ENCODE assay signal across 20 cellular contexts in the genomic region with DNA sequence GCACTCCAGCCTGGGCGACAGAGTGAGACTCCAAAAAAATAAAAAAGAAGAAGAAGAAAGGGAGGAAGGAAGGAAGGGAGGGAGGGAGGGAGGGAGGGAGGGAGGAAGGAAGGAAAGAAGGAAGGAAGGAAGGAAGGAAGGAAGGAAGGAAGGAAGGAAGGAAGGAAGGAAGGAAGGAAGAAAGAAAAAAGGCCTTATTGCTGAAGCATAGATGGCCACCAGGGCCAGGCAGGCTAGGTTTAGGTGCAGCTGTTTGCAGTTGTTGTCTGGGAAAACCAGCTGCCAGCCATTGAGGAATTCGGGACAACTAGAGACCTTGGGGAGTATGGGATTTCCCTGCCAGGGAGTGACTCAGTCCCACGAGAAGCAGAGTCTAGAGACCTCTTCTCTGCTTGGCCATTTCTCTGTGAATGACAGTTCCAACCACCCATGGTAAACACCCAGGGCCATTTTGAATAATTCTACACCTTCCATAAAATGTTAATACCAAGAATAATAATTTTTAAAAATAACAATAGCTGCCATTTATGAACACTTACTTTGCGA. TPM values are rescaled to one million over a fixed set of nuclear protein-coding genes. Genes with fewer than 3 reads are reported as not detected.
A peak's percentile ranks its signal among the peaks of the same experiment; 100 is the strongest.
DNase-seq lines count a peak whose midpoint lies in the region; ATAC-seq, FAIRE-seq and TF ChIP-seq lines count a peak whose summit lies in the region.
"Had no signal": no experiment of that assay in that cellular context is flagged by ENCODE, and none has a peak within 500 bp of the region (broad histone marks: within the 10 kb centered on the region; RNA-seq: fewer than 3 reads in every experiment).

No MANE protein-coding gene starts in this region.

- H2BK5ac ChIP-seq in neuronal stem cell (ENCODE audit: low read length) = no peak overlapping the region

- CTCF ChIA-PET in GM12878 (lab: Yijun Ruan, JAX) = interaction anchor here (0.9 kb wide), 1 partner anchor 9 kb away, joined by 3 read pairs; no protein-coding TSS in a partner anchor

- H3K9me3 ChIP-seq in GM12878 (replicated peaks; ENCODE audit: control insufficient read depth, insufficient read depth, low read length) = no peaks in the 10 kb centered on the region
- H3K9me3 ChIP-seq in neuronal stem cell (replicated peaks in 1 of 2; ENCODE audit: control insufficient read depth in 2 of 2, insufficient read depth in 1 of 2, low read depth in 1 of 2, low read length in 2 of 2) = no peaks in the 10 kb centered on the region
- H3K9me3 ChIP-seq: HAP-1, SK-N-SH had no signal

- in situ Hi-C loops in GM12878 (cut with MboI) = no loop called here

- 68% methylated on average over 3 of the region's 4 CpGs for WGBS in GM12878 (ENCODE audit: insufficient coverage, insufficient replicate concordance, low lambda C conversion rate, missing lambda C conversion rate)
- WGBS in neuronal stem cell (ENCODE audit: extremely low coverage in 2 of 2, insufficient read length in 2 of 2, insufficient replicate concordance in 1 of 2), 2 donors = no CpG with 5 or more reads among the region's 4 CpGs

- no peak overlapping the region for H4K8ac ChIP-seq in neuronal stem cell (ENCODE audit: low read depth, low read length)

- TF ChIP-seq CTCF in KMS-11 (conservative IDR thresholded peaks at IDR 0.05; ENCODE audit: low read depth, low read length) (no peak), GM12878 (IDR thresholded peaks at IDR 0.05 in 2 of 3, conservative IDR thresholded peaks at IDR 0.05 in 1 of 3; ENCODE audit: control insufficient read depth in 2 of 3, extremely low read depth in 1 of 3, insufficient read depth in 1 of 3, low read depth in 3 of 3, low read length in 3 of 3) (no peak), nephron progenitor cell (IDR thresholded peaks at IDR 0.05) (no peak)

- no peak for TF ChIP-seq POLR2A in GM12878 (IDR thresholded peaks at IDR 0.05; ENCODE audit: low read depth, low read length)

- H3K4me1 Mint-ChIP-seq in nephron progenitor cell = no peaks in the 10 kb centered on the region

- no peak overlapping the region for H3K4me3 ChIP-seq in KMS-11 (IDR thresholded peaks at IDR 0.05; ENCODE audit: insufficient read depth, low read depth, low read length)
- no peak overlapping the region for H3K4me3 ChIP-seq in GM12878
- no peak overlapping the region for H3K4me3 ChIP-seq in neuronal stem cell (ENCODE audit: low read length in 2 of 2)
- H3K4me3 ChIP-seq: HAP-1 had no signal

- ATAC-seq in GM12878 (no peak), HG03175 (IDR thresholded peaks at IDR 0.05; ENCODE audit: unreplicated experiment) (no peak)

- H2AFZ ChIP-seq in KMS-11 (ENCODE audit: low read depth) (no peak overlapping the region), GM12878 (ENCODE audit: control insufficient read depth, low read depth, low read length) (no peak overlapping the region), neuronal stem cell (ENCODE audit: low read length) (no peak overlapping the region)

- DNase-seq in NCI-H2171 treated with DMSO at 0.1 percent for 48 hours (lab: John Stamatoyannopoulos, UW) (peak; percentile 44), GM12878 (ENCODE audit: low read depth, low spot score) (no peak), posterior vena cava (ENCODE audit: low spot score) (peak; percentile 40), neuronal stem cell (ENCODE audit: low spot score) (no peak), nephron progenitor cell (no peak)
- DNase-seq: COR-L47, DMS79 treated with DMSO at 0.1 percent for 48 hours, GDM1, NCI-H1105 treated with DMSO at 0.1 percent for 48 hours, NCI-H2029, NCI-H2227 treated with DMSO at 0.1 percent for 48 hours, NCI-H526, SK-N-SH had no signal

- no peak overlapping the region for H3K4ac ChIP-seq in neuronal stem cell (ENCODE audit: low read length)

- no peak overlapping the region for H3K14ac ChIP-seq in neuronal stem cell (ENCODE audit: low read length)

- intact Hi-C loops in GM12878 (cut with micrococcal nuclease; ENCODE audit: unreplicated experiment) (loop anchor here (10.0 kb wide), 1 partner anchor 102 kb away; no protein-coding TSS in a partner anchor), posterior vena cava (cut with DNase I) (no loop called here)

- no TSS peak for BruUV-seq in GM12878 (replicated peaks; lab: Mats Ljungman, UMichigan)

- TF ChIP-seq RAD21 in GM12878 (IDR thresholded peaks at IDR 0.05; ENCODE audit: insufficient read depth, low read depth, low read length) = no peak

- H3K27ac Mint-ChIP-seq in nephron progenitor cell = no peak overlapping the region
- H3K27ac Mint-ChIP-seq: T-helper 1 cell treated with Interleukin-12 subunit alpha and Interleukin-12 subunit beta and Interleukin-4 antibody, amounts not matched to agents 30 μg/mL and 1 μg/mL, for 36 hours had no signal

- POLR2A ChIA-PET in GM12878 (lab: Charles Lee) = interaction anchor here (0.8 kb wide), 1 partner anchor 9 kb away, joined by 3 read pairs; no protein-coding TSS in a partner anchor

- H3K36me3 ChIP-seq in KMS-11 (ENCODE audit: insufficient read depth) (no peaks in the 10 kb centered on the region), GM12878 (ENCODE audit: control insufficient read depth in 2 of 2, insufficient read depth in 2 of 2, low read length in 1 of 2) (no peaks in the 10 kb centered on the region), neuronal stem cell (replicated peaks in 1 of 2; ENCODE audit: control insufficient read depth in 2 of 2, insufficient read depth in 2 of 2, low read length in 2 of 2) (no peaks in the 10 kb centered on the region)
- H3K36me3 ChIP-seq: HAP-1 had no signal

- FAIRE-seq in GM12878 (lab: Jason Lieb, UNC) = no peak
- FAIRE-seq: GM19239 had no signal

- no peak overlapping the region for H4K91ac ChIP-seq in neuronal stem cell (ENCODE audit: low read depth, low read length, poor library complexity)

- H4K20me1 ChIP-seq in KMS-11 (ENCODE audit: insufficient read depth) (no peaks in the 10 kb centered on the region), GM12878 (ENCODE audit: control insufficient read depth, insufficient read depth) (no peaks in the 10 kb centered on the region)

- H3K23ac ChIP-seq in neuronal stem cell (ENCODE audit: low read depth, low read length, poor library complexity) = no peak overlapping the region

- RAD21 ChIA-PET in GM12878 (lab: Charles Lee; ENCODE audit: unreplicated experiment) = no interaction called here

- H3K4me3 Mint-ChIP-seq in nephron progenitor cell = no peak overlapping the region
- H3K4me3 Mint-ChIP-seq: T-helper 1 cell treated with Interleukin-12 subunit alpha and Interleukin-12 subunit beta and Interleukin-4 antibody, amounts not matched to agents 30 μg/mL and 1 μg/mL, for 36 hours had no signal

- SMC1A ChIA-PET in GM12878 (lab: Charles Lee; ENCODE audit: uncharacterized antibody, unreplicated experiment) = interaction anchor here (2.4 to 10.6 kb wide), 2 partner anchors 10 to 32 kb away, joined by 6 to 118 read pairs; no protein-coding TSS in a partner anchor

- H3K79me2 ChIP-seq in KMS-11 (ENCODE audit: insufficient read depth, low read depth) (no peaks in the 10 kb centered on the region), GM12878 (ENCODE audit: control insufficient read depth, insufficient read depth, low read length) (no peaks in the 10 kb centered on the region)

- no peak overlapping the region for H2BK15ac ChIP-seq in neuronal stem cell (ENCODE audit: low read length)

- no peaks in the 10 kb centered on the region for H3K79me1 ChIP-seq in neuronal stem cell (ENCODE audit: low read depth, low read length)

- H3K4me2 ChIP-seq in KMS-11 (peak overlapping the region; percentile 66; the same call in 1 of the 2 replicates), GM12878 (ENCODE audit: control insufficient read depth, insufficient read depth) (no peak overlapping the region), neuronal stem cell (ENCODE audit: insufficient read depth, low read length, poor library complexity, severe bottlenecking) (no peak overlapping the region)
- H3K4me2 ChIP-seq: SK-N-SH had no signal

- H3K27ac ChIP-seq in KMS-11 (peak overlapping the region; percentile 89; the same call in 1 of the 2 replicates), GM12878 (ENCODE audit: control insufficient read depth, insufficient read depth) (no peak overlapping the region), neuronal stem cell (replicated peaks; ENCODE audit: low read length) (no peak overlapping the region)
- H3K27ac ChIP-seq: C4-2B, HL-60 had no signal

- H2AK5ac ChIP-seq in neuronal stem cell (ENCODE audit: low read depth, low read length) = no peak overlapping the region

- no peak overlapping the region for H2BK12ac ChIP-seq in neuronal stem cell (ENCODE audit: low read length)

- no peak overlapping the region for H2BK120ac ChIP-seq in neuronal stem cell (ENCODE audit: low read depth, low read length)

- H3K9ac ChIP-seq in KMS-11 (no peak overlapping the region), GM12878 (ENCODE audit: control insufficient read depth, insufficient read depth, low read length) (no peak overlapping the region), neuronal stem cell (ENCODE audit: low read depth, low read length, poor library complexity) (no peak overlapping the region)
- H3K9ac ChIP-seq: SK-N-SH had no signal

- no peaks in the 10 kb centered on the region for H3K36me3 Mint-ChIP-seq in nephron progenitor cell (ENCODE audit: low read depth)

- H3K4me1 ChIP-seq in KMS-11 (ENCODE audit: low read depth, poor library complexity, severe bottlenecking) = peaks cover 74% of the 10 kb centered on the region
- peaks cover 31% of the 10 kb centered on the region for H3K4me1 ChIP-seq in GM12878 (ENCODE audit: control insufficient read depth, insufficient read depth, low read length)
- H3K4me1 ChIP-seq in neuronal stem cell (ENCODE audit: control insufficient read depth in 2 of 2, insufficient read depth in 1 of 2, low read depth in 1 of 2, low read length in 2 of 2) = no peaks in the 10 kb centered on the region
- H3K4me1 ChIP-seq: HAP-1 had no signal

- no peaks in the 10 kb centered on the region for H3K9me3 Mint-ChIP-seq in nephron progenitor cell
- H3K9me3 Mint-ChIP-seq: T-helper 1 cell treated with Interleukin-12 subunit alpha and Interleukin-12 subunit beta and Interleukin-4 antibody, amounts not matched to agents 30 μg/mL and 1 μg/mL, for 36 hours had no signal

- no peak overlapping the region for H3K18ac ChIP-seq in neuronal stem cell (ENCODE audit: low read length)

- TF ChIP-seq EP300 in GM12878 (IDR thresholded peaks at IDR 0.05; ENCODE audit: borderline replicate concordance in 1 of 2, control insufficient read depth in 1 of 2, low read depth in 2 of 2, low read length in 2 of 2) = no peak

- peaks cover 11% of the 10 kb centered on the region for H3K27me3 Mint-ChIP-seq in nephron progenitor cell (ENCODE audit: low read depth, poor library complexity)

- no peaks in the 10 kb centered on the region for H3K27me3 ChIP-seq in KMS-11 (ENCODE audit: insufficient read depth, low read depth)
- no peaks in the 10 kb centered on the region for H3K27me3 ChIP-seq in GM12878 (replicated peaks in 1 of 2; ENCODE audit: control insufficient read depth in 2 of 2, insufficient read depth in 2 of 2, low read length in 1 of 2)
- H3K27me3 ChIP-seq in neuronal stem cell (ENCODE audit: control insufficient read depth in 3 of 3, insufficient read depth in 3 of 3, low read depth in 1 of 3, low read length in 3 of 3) = no peaks in the 10 kb centered on the region

RNA-seq across cellular contexts. Expression of gene SCNN1B, which starts 31.0 kb away (rescaled TPM):
- 0.98 and 1.5 TPM in 2 replicates for total RNA-seq in GM12878 (2013; cell fraction: nucleolus; rRNA removed)
- total RNA-seq in GM12878 (2014; rRNA removed) (0.22 and 0.28 TPM in 2 replicates), GM12878 (2014; rRNA removed; fragmentation: Illumina TruSeq; extraction: Trizol) (0.37 and 0.58 TPM in 2 replicates), GM12878 (2021) (0.49 and 0.80 TPM in 2 replicates), posterior vena cava (1 to 10 TPM; 2.7 to 4.5 TPM)
- polyA plus RNA-seq in GM12878 (2011; ENCODE audit: low read depth) = 1.3 TPM
- polyA plus RNA-seq in GM12878 (2011; rRNA removed) (0.59 and 1.5 TPM in 2 replicates), GM12878 (2014; fragmentation: Illumina TruSeq; extraction: Trizol) (0.10 and 0.69 TPM in 2 replicates), GM12878 (2014; fragmentation: Nextera tagmentation; extraction: Ambion mirVana) (1 to 10 TPM in 1 of 2 experiments, under 1 TPM in 1; 0.99 to 1.3 TPM), GM12878 (2014; rRNA removed) (0.27 and 0.51 TPM in 2 replicates), GM12878 (2016; fragmentation: Nextera tagmentation; extraction: Ambion mirVana) (under 1 TPM; 0.44 to 0.82 TPM)
- polyA plus RNA-seq in GM12878 (2011; cell fraction: cytosol; rRNA removed) = 1.1 and 1.3 TPM in 2 replicates
- polyA plus RNA-seq in GM12878 (2011; cell fraction: nucleus; rRNA removed) = 2.0 and 2.9 TPM in 2 replicates
- polyA plus RNA-seq in GM12878 (2012) = 0.68 and 1.5 TPM in 2 replicates
- 1.0 and 2.6 TPM in 2 replicates for polyA minus RNA-seq in GM12878 (2011; rRNA and poly(A)+ RNA removed)
- 0.94 and 1.2 TPM in 2 replicates for polyA minus RNA-seq in GM12878 (2011; cell fraction: cytosol; rRNA and poly(A)+ RNA removed)
- 0.38 and 0.60 TPM in 2 replicates for polyA minus RNA-seq in GM12878 (2011; cell fraction: nucleus; rRNA and poly(A)+ RNA removed)
- polyA plus RNA-seq in neuronal stem cell (2013, experiment 1 of 2) = 0.01 TPM
- 0.01 TPM for polyA plus RNA-seq in neuronal stem cell (2013, experiment 2 of 2)
- polyA plus RNA-seq: SK-N-SH had no signal

Comparison
In these comparisons a context has a peak if more than half of its experiments do, and no peak if none do; other contexts are left out.
1. DNase-seq: peak in NCI-H2171 treated with DMSO at 0.1 percent for 48 hours (single experiment) and posterior vena cava (single experiment); none in GM12878 (single experiment), neuronal stem cell (single experiment) and nephron progenitor cell (single experiment).